In genomic region chr6:151450928-151451327, GRCh38 we compare ENCODE assay signal across 8 cellular contexts. TPM values are rescaled to one million over a fixed set of nuclear protein-coding genes. Genes with fewer than 3 reads are reported as not detected.
DNase-seq lines count a peak whose midpoint lies in the region; TF ChIP-seq lines count a peak whose summit lies in the region.
"Not testable (repeated sequence)": the region's sequence is repeated elsewhere in the genome, so short reads cannot be mapped to it uniquely, and the experiment has no call there.

No MANE protein-coding gene starts in this region.

- H3K4me1 ChIP-seq in BE2C, result not testable (repeated sequence)
- H3K4me1 ChIP-seq in endocrine pancreas (ENCODE audit: control insufficient read depth, insufficient read depth, low read length) (peaks cover 15% of the 10 kb centered on the region), subcutaneous abdominal adipose tissue (ENCODE audit: control insufficient read depth in 5 of 5, insufficient read depth in 5 of 5, low read length in 5 of 5) (peaks cover 4 to 40% (median 32%) of the 10 kb centered on the region in 5 donors)

- not testable (repeated sequence) for H3K9me3 ChIP-seq in BE2C; SK-N-MC (ENCODE audit: low read depth, low read length); endocrine pancreas (ENCODE audit: control insufficient read depth, low read length); iPS-18c (ENCODE audit: control insufficient read depth, insufficient read depth, low read length); subcutaneous abdominal adipose tissue (ENCODE audit: control insufficient read depth in 5 of 5, low read length in 5 of 5)

- peaks cover 48% of the 10 kb centered on the region for H3K4me1 Mint-ChIP-seq in HFFc6 (ENCODE audit: low read depth)
- peaks cover 41% of the 10 kb centered on the region for H3K4me1 Mint-ChIP-seq in activated naive CD8-positive, alpha-beta T cell (ENCODE audit: low read depth)
- H3K4me1 Mint-ChIP-seq in neural crest cell, result peaks cover 53% of the 10 kb centered on the region

- not testable (repeated sequence) for DNase-seq in BE2C; HFFc6; SK-N-MC (ENCODE audit: low read depth, low spot score); neural crest cell (ENCODE audit: low read depth, low spot score)

- H3K9ac ChIP-seq in SK-N-MC (ENCODE audit: insufficient read length), result peak overlapping the region; percentile 98
- H3K9ac ChIP-seq in endocrine pancreas (ENCODE audit: control insufficient read depth, insufficient read depth, low read length), result not testable (repeated sequence)
- H3K9ac ChIP-seq in subcutaneous abdominal adipose tissue (ENCODE audit: low read length in 5 of 5), result peak overlapping the region in 2 of 5 donors; percentile 81 to 88

- not testable (repeated sequence) for H3K36me3 ChIP-seq in BE2C; SK-N-MC (ENCODE audit: insufficient read depth, low read length); endocrine pancreas (ENCODE audit: control insufficient read depth, insufficient read depth, low read length); subcutaneous abdominal adipose tissue (ENCODE audit: control insufficient read depth in 5 of 5, insufficient read depth in 5 of 5, low read length in 5 of 5)

- peak overlapping the region; percentile 88 for H3K27ac Mint-ChIP-seq in HFFc6
- H3K27ac Mint-ChIP-seq in activated naive CD8-positive, alpha-beta T cell, result peak overlapping the region; percentile 92
- H3K27ac Mint-ChIP-seq in neural crest cell (ENCODE audit: unreplicated experiment), result not testable (repeated sequence)

- not testable (repeated sequence) for H3K27ac ChIP-seq in SK-N-MC
- peak overlapping the region; percentile 90 for H3K27ac ChIP-seq in subcutaneous abdominal adipose tissue (ENCODE audit: low read depth, low read length)

- TF ChIP-seq CTCF in BE2C (IDR thresholded peaks at IDR 0.05; ENCODE audit: low read depth, low read length); HFFc6 (IDR thresholded peaks at IDR 0.05); neural crest cell (conservative IDR thresholded peaks at IDR 0.05): not testable (repeated sequence)

- not testable (repeated sequence) for H3K9me3 Mint-ChIP-seq in HFFc6; activated naive CD8-positive, alpha-beta T cell (ENCODE audit: low read depth); neural crest cell

- H3K27me3 ChIP-seq in BE2C; endocrine pancreas (ENCODE audit: control insufficient read depth, insufficient read depth, low read length); subcutaneous abdominal adipose tissue (ENCODE audit: control insufficient read depth in 5 of 5, insufficient read depth in 4 of 5, low read length in 5 of 5): not testable (repeated sequence)

- H3K27me3 Mint-ChIP-seq in HFFc6 (ENCODE audit: insufficient read depth); activated naive CD8-positive, alpha-beta T cell; neural crest cell (ENCODE audit: low read depth): not testable (repeated sequence)

- H3K4me3 ChIP-seq in BE2C (ENCODE audit: low read depth, low read length) (peak overlapping the region; percentile 96), SK-N-MC (peak overlapping the region; percentile 100), endocrine pancreas (ENCODE audit: control insufficient read depth, insufficient read depth, low read length) (peak overlapping the region; percentile 96), iPS-18c (ENCODE audit: insufficient read depth, low read depth, low read length) (peak overlapping the region; percentile 90; the same call in 1 of the 2 replicates), subcutaneous abdominal adipose tissue (ENCODE audit: low read depth in 1 of 5, low read length in 5 of 5) (peak overlapping the region; percentile 80 to 95 (median 92))

- H3K4me3 Mint-ChIP-seq in HFFc6, result peak overlapping the region; percentile 98
- H3K4me3 Mint-ChIP-seq in activated naive CD8-positive, alpha-beta T cell, result peak overlapping the region; percentile 97
- H3K4me3 Mint-ChIP-seq in neural crest cell, result peak overlapping the region; percentile 91

- H3K36me3 Mint-ChIP-seq in HFFc6 (ENCODE audit: low read depth) (peaks cover 16% of the 10 kb centered on the region), neural crest cell (ENCODE audit: low read depth) (peaks cover 18% of the 10 kb centered on the region)
- not testable (repeated sequence) for H3K36me3 Mint-ChIP-seq in activated naive CD8-positive, alpha-beta T cell

RNA-seq across cellular contexts. Expression of gene RMND1, which starts 1.0 kb away (rescaled TPM):
- polyA plus RNA-seq in BE2C (2012; ENCODE audit: insufficient read depth, insufficient read length, low read depth), result 10.5 TPM
- 10 to 100 TPM; 20.6 to 27.5 (median 22.0) TPM for total RNA-seq in HFFc6 (2021; fragmentation: NEBNext Ultra II Directional; extraction: Animal tissue kit (Norgen Biotek cat#: 25700))
- 27.4 and 34.7 TPM in 2 replicates for total RNA-seq in neural crest cell

RNA-seq across cellular contexts. Expression of gene CCDC170, which starts 42.9 kb away (rescaled TPM):
- not detected for polyA plus RNA-seq in BE2C (2012; ENCODE audit: insufficient read depth, insufficient read length, low read depth)
- under 1 TPM; 0.09 to 0.43 (median 0.30) TPM for total RNA-seq in HFFc6 (2021; fragmentation: NEBNext Ultra II Directional; extraction: Animal tissue kit (Norgen Biotek cat#: 25700))
- 0.25 and 0.37 TPM in 2 replicates for total RNA-seq in neural crest cell

RNA-seq across cellular contexts. Expression of gene ZBTB2, which starts 59.6 kb away (rescaled TPM):
- polyA plus RNA-seq in BE2C (2012; ENCODE audit: insufficient read depth, insufficient read length, low read depth), result 15.9 TPM
- total RNA-seq in HFFc6 (2021; fragmentation: NEBNext Ultra II Directional; extraction: Animal tissue kit (Norgen Biotek cat#: 25700)), result 10 to 100 TPM; 16.5 to 22.1 (median 19.3) TPM
- 17.5 and 17.7 TPM in 2 replicates for total RNA-seq in neural crest cell
